In the genomic region with DNA sequence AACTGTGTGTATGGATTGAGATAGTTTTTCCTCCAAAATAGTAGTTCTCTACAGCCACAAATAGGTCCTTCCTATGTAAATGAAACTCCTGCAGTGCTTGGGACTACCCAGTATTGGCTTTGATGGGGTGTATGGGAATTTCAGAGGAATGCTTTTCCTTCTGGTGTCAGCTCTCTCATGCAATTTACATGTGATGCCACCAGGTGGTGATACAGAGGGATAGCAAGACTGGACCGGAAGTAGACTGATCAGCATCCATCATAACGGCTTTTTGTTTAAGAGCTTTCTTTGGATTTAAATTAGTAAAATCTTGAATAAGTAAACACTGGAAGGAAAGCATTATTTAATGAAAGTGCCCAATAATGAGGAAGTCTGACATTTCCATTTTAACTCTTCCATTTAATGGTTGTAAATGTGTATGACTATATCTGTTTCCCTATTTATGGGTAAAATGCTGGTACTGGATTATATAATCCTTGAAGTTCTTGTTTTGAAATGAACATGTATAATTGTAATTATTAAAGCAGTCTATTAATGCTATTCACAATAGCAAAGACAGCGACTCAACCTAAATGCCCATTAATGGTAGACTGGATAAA, we compare ENCODE assay signal across 8 cellular contexts. TPM values are rescaled to one million over a fixed set of nuclear protein-coding genes. Genes with fewer than 3 reads are reported as not detected.
DNase-seq lines count a peak whose midpoint lies in the region; ATAC-seq, FAIRE-seq and TF ChIP-seq lines count a peak whose summit lies in the region.

No MANE protein-coding gene starts in this region.

- SMC1A ChIA-PET in GM12878 (lab: Charles Lee; ENCODE audit: uncharacterized antibody, unreplicated experiment) = interaction anchor here (0.9 to 6.4 kb wide), 5 partner anchors 9 to 77 kb away, joined by 3 to 45 read pairs (median 8); no protein-coding TSS in a partner anchor

- TF ChIP-seq RAD21 in GM12878 (IDR thresholded peaks at IDR 0.05; ENCODE audit: insufficient read depth, low read depth, low read length) = 0 out of 2 replicates have a peak, but pooled peaks have one; percentile 29

- H3K4me1 ChIP-seq in Loucy (ENCODE audit: insufficient read depth, low read length, poor library complexity, severe bottlenecking) = no peaks in the 10 kb centered on the region
- H3K4me1 ChIP-seq in GM12878 (ENCODE audit: control insufficient read depth, insufficient read depth, low read length) = no peaks in the 10 kb centered on the region

- POLR2A ChIA-PET in activated CD8-positive, alpha-beta T cell treated with anti-CD3 and anti-CD28 coated beads for 36 hours (lab: Charles Lee) = no interaction called here
- POLR2A ChIA-PET in activated CD8-positive, alpha-beta T cell treated with anti-CD3 and anti-CD28 coated beads, Interleukin-2, amount 10 ng/mL, durations not matched to agents 7 days and 5 days (lab: Charles Lee) = no interaction called here
- POLR2A ChIA-PET in GM12878 (lab: Charles Lee) = interaction anchor here (0.6 kb wide), 1 partner anchor 17 kb away, joined by 6 read pairs; no protein-coding TSS in a partner anchor

- H2AFZ ChIP-seq in Loucy (ENCODE audit: low read length) = no peak overlapping the region
- H2AFZ ChIP-seq in GM12878 (ENCODE audit: control insufficient read depth, low read depth, low read length) = no peak overlapping the region

- H3K36me3 ChIP-seq in Loucy (ENCODE audit: insufficient read depth, low read length) (no peaks in the 10 kb centered on the region), GM12878 (ENCODE audit: control insufficient read depth in 2 of 2, insufficient read depth in 2 of 2, low read length in 1 of 2) (no peaks in the 10 kb centered on the region)

- H3K27me3 ChIP-seq in Loucy (ENCODE audit: insufficient read depth, low read length, poor library complexity, severe bottlenecking) = no peaks in the 10 kb centered on the region
- H3K27me3 ChIP-seq in GM12878 (replicated peaks in 1 of 2; ENCODE audit: control insufficient read depth in 2 of 2, insufficient read depth in 2 of 2, low read length in 1 of 2) = peaks cover 0 to 2% of the 10 kb centered on the region in 2 experiments; a peak in 1 of 4 replicates

- BruUV-seq in GM12878 (replicated peaks; lab: Mats Ljungman, UMichigan) = no TSS peak

- intact Hi-C loops in activated CD8-positive, alpha-beta T cell treated with anti-CD3 and anti-CD28 coated beads for 36 hours (cut with micrococcal nuclease) = no loop called here
- intact Hi-C loops in GM12878 (cut with micrococcal nuclease; ENCODE audit: unreplicated experiment) = loop anchor here (2.0 to 5.0 kb wide), 2 partner anchors 76 to 78 kb away; no protein-coding TSS in a partner anchor

- ATAC-seq in activated CD8-positive, alpha-beta T cell treated with anti-CD3 and anti-CD28 coated beads for 36 hours = no peak
- no peak for ATAC-seq in activated CD8-positive, alpha-beta T cell treated with anti-CD3 and anti-CD28 coated beads, Interleukin-2, amount 10 ng/mL, durations not matched to agents 7 days and 5 days
- ATAC-seq in GM12878 (peak; percentile 70), HG03097 (IDR thresholded peaks at IDR 0.05; ENCODE audit: low FRiP score, unreplicated experiment) (no peak)

- H3K9me3 Mint-ChIP-seq in activated CD8-positive, alpha-beta T cell treated with anti-CD3 and anti-CD28 coated beads for 36 hours = peaks cover 2% of the 10 kb centered on the region
- no peaks in the 10 kb centered on the region for H3K9me3 Mint-ChIP-seq in activated CD8-positive, alpha-beta T cell treated with anti-CD3 and anti-CD28 coated beads, Interleukin-2, amount 10 ng/mL, durations not matched to agents 7 days and 5 days (ENCODE audit: insufficient read depth)
- no peaks in the 10 kb centered on the region for H3K9me3 Mint-ChIP-seq in progenitor cell of endocrine pancreas (ENCODE audit: low read depth)

- H3K4me2 ChIP-seq in Loucy (ENCODE audit: low read depth, low read length, poor library complexity, severe bottlenecking) = no peak overlapping the region
- H3K4me2 ChIP-seq in GM12878 (ENCODE audit: control insufficient read depth, insufficient read depth) = no peak overlapping the region

- peak; percentile 48 for TF ChIP-seq CTCF in activated CD8-positive, alpha-beta T cell treated with anti-CD3 and anti-CD28 coated beads for 36 hours (IDR thresholded peaks at IDR 0.05)
- TF ChIP-seq CTCF in Loucy (conservative IDR thresholded peaks at IDR 0.05; ENCODE audit: low read length) (peak; percentile 71), GM12878 (IDR thresholded peaks at IDR 0.05 in 2 of 3, conservative IDR thresholded peaks at IDR 0.05 in 1 of 3; ENCODE audit: control insufficient read depth in 2 of 3, extremely low read depth in 1 of 3, insufficient read depth in 1 of 3, low read depth in 3 of 3, low read length in 3 of 3) (peak; percentile 31 to 63 (median 56)), progenitor cell of endocrine pancreas (IDR thresholded peaks at IDR 0.05; ENCODE audit: unreplicated experiment) (peak; percentile 39)

- in situ Hi-C loops in GM12878 (cut with MboI) = no loop called here

- no peaks in the 10 kb centered on the region for H4K20me1 ChIP-seq in Loucy (ENCODE audit: insufficient read depth, low read length, poor library complexity, severe bottlenecking)
- no peaks in the 10 kb centered on the region for H4K20me1 ChIP-seq in GM12878 (ENCODE audit: control insufficient read depth, insufficient read depth)

- 33% methylated on average over 3 of the region's 3 CpGs for WGBS in GM12878 (ENCODE audit: insufficient coverage, insufficient replicate concordance, low lambda C conversion rate, missing lambda C conversion rate)

- no peak overlapping the region for H3K27ac Mint-ChIP-seq in activated CD8-positive, alpha-beta T cell treated with anti-CD3 and anti-CD28 coated beads for 36 hours
- no peak overlapping the region for H3K27ac Mint-ChIP-seq in activated CD8-positive, alpha-beta T cell treated with anti-CD3 and anti-CD28 coated beads, Interleukin-2, amount 10 ng/mL, durations not matched to agents 7 days and 5 days
- no peak overlapping the region for H3K27ac Mint-ChIP-seq in progenitor cell of endocrine pancreas

- H3K27me3 Mint-ChIP-seq in activated CD8-positive, alpha-beta T cell treated with anti-CD3 and anti-CD28 coated beads for 36 hours = no peaks in the 10 kb centered on the region
- H3K27me3 Mint-ChIP-seq in activated CD8-positive, alpha-beta T cell treated with anti-CD3 and anti-CD28 coated beads, Interleukin-2, amount 10 ng/mL, durations not matched to agents 7 days and 5 days (ENCODE audit: low read depth) = peaks cover 2% of the 10 kb centered on the region
- peaks cover 5% of the 10 kb centered on the region for H3K27me3 Mint-ChIP-seq in progenitor cell of endocrine pancreas

- no peak overlapping the region for H3K9ac ChIP-seq in Loucy (ENCODE audit: low read depth, low read length, poor library complexity, severe bottlenecking)
- no peak overlapping the region for H3K9ac ChIP-seq in GM12878 (ENCODE audit: control insufficient read depth, insufficient read depth, low read length)

- RAD21 ChIA-PET in GM12878 (lab: Charles Lee; ENCODE audit: unreplicated experiment) = interaction anchor here (0.9 to 1.9 kb wide), 7 partner anchors 60 to 283 kb away, joined by 3 to 7 read pairs (median 4); no protein-coding TSS in a partner anchor

- H3K4me3 ChIP-seq in Loucy (ENCODE audit: low read length, poor library complexity, severe bottlenecking) (no peak overlapping the region), GM12878 (no peak overlapping the region)

- H3K79me2 ChIP-seq in Loucy (ENCODE audit: insufficient read depth, low read length) = no peaks in the 10 kb centered on the region
- H3K79me2 ChIP-seq in GM12878 (ENCODE audit: control insufficient read depth, insufficient read depth, low read length) = no peaks in the 10 kb centered on the region

- no peaks in the 10 kb centered on the region for H3K9me3 ChIP-seq in Loucy (ENCODE audit: insufficient read depth, low read depth, low read length)
- no peaks in the 10 kb centered on the region for H3K9me3 ChIP-seq in GM12878 (replicated peaks; ENCODE audit: control insufficient read depth, insufficient read depth, low read length)

- no peak for FAIRE-seq in GM12878 (lab: Jason Lieb, UNC)

- no peaks in the 10 kb centered on the region for H3F3A ChIP-seq in Loucy (ENCODE audit: low read depth)

- no peak for TF ChIP-seq EP300 in GM12878 (IDR thresholded peaks at IDR 0.05; ENCODE audit: borderline replicate concordance in 1 of 2, control insufficient read depth in 1 of 2, low read depth in 2 of 2, low read length in 2 of 2)

- no peaks in the 10 kb centered on the region for H3K36me3 Mint-ChIP-seq in activated CD8-positive, alpha-beta T cell treated with anti-CD3 and anti-CD28 coated beads for 36 hours (ENCODE audit: low read depth)
- H3K36me3 Mint-ChIP-seq in activated CD8-positive, alpha-beta T cell treated with anti-CD3 and anti-CD28 coated beads, Interleukin-2, amount 10 ng/mL, durations not matched to agents 7 days and 5 days (ENCODE audit: low read depth) = no peaks in the 10 kb centered on the region
- no peaks in the 10 kb centered on the region for H3K36me3 Mint-ChIP-seq in progenitor cell of endocrine pancreas (ENCODE audit: insufficient read depth)

- no peaks in the 10 kb centered on the region for H3K4me1 Mint-ChIP-seq in activated CD8-positive, alpha-beta T cell treated with anti-CD3 and anti-CD28 coated beads for 36 hours (ENCODE audit: low read depth)
- H3K4me1 Mint-ChIP-seq in activated CD8-positive, alpha-beta T cell treated with anti-CD3 and anti-CD28 coated beads, Interleukin-2, amount 10 ng/mL, durations not matched to agents 7 days and 5 days (ENCODE audit: low read depth) = no peaks in the 10 kb centered on the region
- H3K4me1 Mint-ChIP-seq in progenitor cell of endocrine pancreas (ENCODE audit: low read depth) = peaks cover 17% of the 10 kb centered on the region

- no peak overlapping the region for H3K27ac ChIP-seq in GM12878 (ENCODE audit: control insufficient read depth, insufficient read depth)

- H3K9me2 ChIP-seq in Loucy (replicated peaks; ENCODE audit: low read depth, low read length) = no peaks in the 10 kb centered on the region

- H3K4me3 Mint-ChIP-seq in activated CD8-positive, alpha-beta T cell treated with anti-CD3 and anti-CD28 coated beads for 36 hours = no peak overlapping the region
- H3K4me3 Mint-ChIP-seq in activated CD8-positive, alpha-beta T cell treated with anti-CD3 and anti-CD28 coated beads, Interleukin-2, amount 10 ng/mL, durations not matched to agents 7 days and 5 days = no peak overlapping the region
- no peak overlapping the region for H3K4me3 Mint-ChIP-seq in progenitor cell of endocrine pancreas (ENCODE audit: low read depth)

- DNase-seq in activated CD8-positive, alpha-beta T cell treated with anti-CD3 and anti-CD28 coated beads for 36 hours = no peak
- DNase-seq in activated CD8-positive, alpha-beta T cell treated with anti-CD3 and anti-CD28 coated beads, Interleukin-2, amount 10 ng/mL, durations not matched to agents 7 days and 5 days = no peak
- DNase-seq in GM12878 (ENCODE audit: low read depth, low spot score) (no peak), progenitor cell of endocrine pancreas (ENCODE audit: low spot score, unreplicated experiment) (no peak), T-helper 9 cell (no peak), GDM1 (lab: John Stamatoyannopoulos, UW) (no peak)

- CTCF ChIA-PET in activated CD8-positive, alpha-beta T cell treated with anti-CD3 and anti-CD28 coated beads for 36 hours (lab: Charles Lee) = interaction anchor here (1.0 to 1.8 kb wide), 4 partner anchors 19 to 107 kb away, joined by 3 to 4 read pairs (median 4); no protein-coding TSS in a partner anchor
- CTCF ChIA-PET in activated CD8-positive, alpha-beta T cell treated with anti-CD3 and anti-CD28 coated beads, Interleukin-2, amount 10 ng/mL, durations not matched to agents 7 days and 5 days (lab: Charles Lee) = interaction anchor here (1.5 kb wide), 1 partner anchor 11 kb away, joined by 3 read pairs; no protein-coding TSS in a partner anchor
- CTCF ChIA-PET in GM12878 (lab: Yijun Ruan, JAX) = interaction anchor here (0.6 to 5.3 kb wide), 25 partner anchors 10 to 1972 kb away, joined by 3 to 52 read pairs (median 4); no protein-coding TSS in a partner anchor

- TF ChIP-seq POLR2A in GM12878 (IDR thresholded peaks at IDR 0.05; ENCODE audit: low read depth, low read length) = no peak

RNA-seq across cellular contexts. Expression of gene DYNC1I1, which starts 22.7 kb away (rescaled TPM):
- not detected for total RNA-seq in activated CD8-positive, alpha-beta T cell treated with anti-CD3 and anti-CD28 coated beads for 36 hours
- total RNA-seq in activated CD8-positive, alpha-beta T cell treated with anti-CD3 and anti-CD28 coated beads, Interleukin-2, amount 10 ng/mL, durations not matched to agents 7 days and 5 days = not detected
- not detected in 2 replicates for total RNA-seq in GM12878 (2013; cell fraction: nucleolus; rRNA removed)
- 0.11 TPM in 1 of 2 replicates, not detected in the other for total RNA-seq in GM12878 (2014; rRNA removed)
- 0.05 and 0.40 TPM in 2 replicates for total RNA-seq in GM12878 (2014; rRNA removed; fragmentation: Illumina TruSeq; extraction: Trizol)
- 0.32 TPM in 1 of 2 replicates, not detected in the other for total RNA-seq in GM12878 (2021)
- not detected for polyA plus RNA-seq in GM12878 (2011; ENCODE audit: low read depth)
- polyA plus RNA-seq in GM12878 (2011; rRNA removed) = 0.91 and 1.1 TPM in 2 replicates
- polyA plus RNA-seq in GM12878 (2011; cell fraction: cytosol; rRNA removed) = 0.91 and 1.0 TPM in 2 replicates
- 1.6 and 2.0 TPM in 2 replicates for polyA plus RNA-seq in GM12878 (2011; cell fraction: nucleus; rRNA removed)
- polyA plus RNA-seq in GM12878 (2012) = not detected in 2 replicates
- polyA plus RNA-seq in GM12878 (2014; fragmentation: Illumina TruSeq; extraction: Trizol) = 0.06 TPM in 1 of 2 replicates, not detected in the other
- under 1 TPM in 1 of 2 experiments, not detected in 1; 0.05 TPM for polyA plus RNA-seq in GM12878 (2014; fragmentation: Nextera tagmentation; extraction: Ambion mirVana)
- 0.14 and 0.22 TPM in 2 replicates for polyA plus RNA-seq in GM12878 (2014; rRNA removed)
- under 1 TPM in 1 of 2 experiments, not detected in 1; 0.19 TPM for polyA plus RNA-seq in GM12878 (2016; fragmentation: Nextera tagmentation; extraction: Ambion mirVana)
- polyA minus RNA-seq in GM12878 (2011; rRNA and poly(A)+ RNA removed) = 1.8 and 2.3 TPM in 2 replicates
- polyA minus RNA-seq in GM12878 (2011; cell fraction: cytosol; rRNA and poly(A)+ RNA removed) = 1.5 TPM in 1 of 2 replicates, not detected in the other
- polyA minus RNA-seq in GM12878 (2011; cell fraction: nucleus; rRNA and poly(A)+ RNA removed) = 2.3 and 4.6 TPM in 2 replicates
- total RNA-seq in progenitor cell of endocrine pancreas = 1.6 and 2.6 TPM in 2 replicates
